In genomic region chr20:11091496-11091895, GRCh38 we compare ENCODE assay signal across 19 cellular contexts.
DNase-seq lines count a peak whose midpoint lies in the region; ATAC-seq and TF ChIP-seq lines count a peak whose summit lies in the region.
"Had no signal": no experiment of that assay in that cellular context is flagged by ENCODE, and none has a peak within 500 bp of the region (broad histone marks: within the 10 kb centered on the region; RNA-seq: fewer than 3 reads in every experiment).

No MANE protein-coding gene starts in this region.

- H3K4ac ChIP-seq in mesendoderm (ENCODE audit: low read depth, low read length): no peak overlapping the region

- H2BK15ac ChIP-seq in mesendoderm (replicated peaks; ENCODE audit: low read depth): peak overlapping the region; percentile 36

- no peak overlapping the region for H3K56ac ChIP-seq in mesendoderm (ENCODE audit: low read length)

- no peak overlapping the region for H3K4me3 ChIP-seq in mammary epithelial cell (replicated peaks in 1 of 3; ENCODE audit: insufficient read depth in 1 of 3, low read depth in 2 of 3, low read length in 3 of 3)
- H3K4me3 ChIP-seq in breast epithelium: no peak overlapping the region
- no peak overlapping the region for H3K4me3 ChIP-seq in fibroblast of pulmonary artery (replicated peaks; ENCODE audit: low read depth, low read length)
- no peak overlapping the region for H3K4me3 ChIP-seq in mesendoderm (ENCODE audit: low read length)
- H3K4me3 ChIP-seq in left ventricle myocardium inferior: no peak overlapping the region
- H3K4me3 ChIP-seq in upper lobe of right lung: no peak overlapping the region
- H3K4me3 ChIP-seq: GM23248, HAP-1, K562 had no signal

- TF ChIP-seq CTCF in mammary epithelial cell (conservative IDR thresholded peaks at IDR 0.05 in 1 of 2, IDR thresholded peaks at IDR 0.05 in 1 of 2; ENCODE audit: extremely low read depth in 1 of 2, insufficient read depth in 1 of 2, low read depth in 1 of 2, low read length in 2 of 2) (no peak), breast epithelium (IDR thresholded peaks at IDR 0.05) (no peak), fibroblast of pulmonary artery (IDR thresholded peaks at IDR 0.05; ENCODE audit: low read length, missing control alignments) (no peak), left ventricle myocardium inferior (IDR thresholded peaks at IDR 0.05; ENCODE audit: borderline replicate concordance) (no peak), upper lobe of right lung (IDR thresholded peaks at IDR 0.05) (no peak)

- dilution Hi-C loops in mammary epithelial cell (cut with HindIII; ENCODE audit: low sequenced_read_pairs): no loop called here

- H3K36me3 ChIP-seq in mammary epithelial cell (ENCODE audit: insufficient read depth, low read length) (no peaks in the 10 kb centered on the region), breast epithelium (no peaks in the 10 kb centered on the region), mesendoderm (ENCODE audit: control insufficient read depth, insufficient read depth, low read length) (no peaks in the 10 kb centered on the region), left ventricle myocardium inferior (no peaks in the 10 kb centered on the region), upper lobe of right lung (no peaks in the 10 kb centered on the region)
- H3K36me3 ChIP-seq: BE2C, HAP-1 had no signal

- H3K9me3 ChIP-seq in mammary epithelial cell (replicated peaks; ENCODE audit: insufficient read depth, low read length) (no peaks in the 10 kb centered on the region), breast epithelium (no peaks in the 10 kb centered on the region), left ventricle myocardium inferior (replicated peaks) (no peaks in the 10 kb centered on the region), upper lobe of right lung (no peaks in the 10 kb centered on the region)
- H3K9me3 ChIP-seq: BE2C, HAP-1 had no signal

- H3K18ac ChIP-seq in mesendoderm (ENCODE audit: low read length): no peak overlapping the region

- H4K8ac ChIP-seq in mesendoderm (ENCODE audit: low read depth, low read length): no peak overlapping the region

- H3K9ac ChIP-seq in mammary epithelial cell (ENCODE audit: insufficient read depth, low read length) (no peak overlapping the region), mesendoderm (ENCODE audit: low read length) (no peak overlapping the region)
- H3K9ac ChIP-seq: GM23248 had no signal

- H3K4me2 ChIP-seq in mammary epithelial cell (ENCODE audit: insufficient read depth, low read depth, low read length): no peak overlapping the region
- no peak overlapping the region for H3K4me2 ChIP-seq in mesendoderm (ENCODE audit: low read length)

- H3K4me1 ChIP-seq in mammary epithelial cell (ENCODE audit: insufficient read depth, low read length): peaks cover 4% of the 10 kb centered on the region
- no peaks in the 10 kb centered on the region for H3K4me1 ChIP-seq in breast epithelium
- H3K4me1 ChIP-seq in mesendoderm (ENCODE audit: control insufficient read depth, low read depth, low read length): no peaks in the 10 kb centered on the region
- H3K4me1 ChIP-seq in left ventricle myocardium inferior: no peaks in the 10 kb centered on the region
- H3K4me1 ChIP-seq in upper lobe of right lung: no peaks in the 10 kb centered on the region
- H3K4me1 ChIP-seq: BE2C, HAP-1 had no signal

- 100% methylated on average over 1 of the region's 1 CpG for WGBS in mammary epithelial cell (ENCODE audit: low coverage, missing lambda C conversion rate)
- WGBS in mesendoderm (ENCODE audit: extremely low coverage, insufficient coverage, low lambda C conversion rate): no CpG with 5 or more reads among the region's 1 CpG

- no peak overlapping the region for H2BK120ac ChIP-seq in mesendoderm (ENCODE audit: low read depth, low read length)

- intact Hi-C loops in mammary epithelial cell (cut with micrococcal nuclease): no loop called here
- intact Hi-C loops in breast epithelium (cut with DNase I; ENCODE audit: low total_unique reads): no loop called here
- intact Hi-C loops in left ventricle myocardium inferior (cut with micrococcal nuclease): no loop called here
- intact Hi-C loops in upper lobe of right lung (cut with DNase I): no loop called here

- H3K79me2 ChIP-seq in mammary epithelial cell (ENCODE audit: insufficient read depth, low read length) (no peaks in the 10 kb centered on the region), mesendoderm (ENCODE audit: control insufficient read depth, insufficient read depth, low read length) (no peaks in the 10 kb centered on the region)

- no peak overlapping the region for H3K23ac ChIP-seq in mesendoderm (ENCODE audit: low read length)

- H3K27me3 ChIP-seq in mammary epithelial cell (ENCODE audit: insufficient read depth, low read length) (no peaks in the 10 kb centered on the region), breast epithelium (no peaks in the 10 kb centered on the region), mesendoderm (ENCODE audit: insufficient read depth, low read length, poor library complexity) (no peaks in the 10 kb centered on the region), left ventricle myocardium inferior (ENCODE audit: low read depth) (no peaks in the 10 kb centered on the region), upper lobe of right lung (no peaks in the 10 kb centered on the region)
- H3K27me3 ChIP-seq: BE2C had no signal

- no peak overlapping the region for H2BK5ac ChIP-seq in mesendoderm (ENCODE audit: low read length)

- H3K79me1 ChIP-seq in mesendoderm (ENCODE audit: low read length): no peaks in the 10 kb centered on the region

- no peaks in the 10 kb centered on the region for H4K20me1 ChIP-seq in mammary epithelial cell (ENCODE audit: insufficient read depth, low read length)

- no peak for TF ChIP-seq POLR2A in breast epithelium (IDR thresholded peaks at IDR 0.05)

- no peak overlapping the region for H3K27ac ChIP-seq in mammary epithelial cell (ENCODE audit: insufficient read depth, low read depth, low read length)
- H3K27ac ChIP-seq in breast epithelium: no peak overlapping the region
- H3K27ac ChIP-seq in mesendoderm (ENCODE audit: low read depth, low read length): no peak overlapping the region
- no peak overlapping the region for H3K27ac ChIP-seq in left ventricle myocardium inferior (replicated peaks)
- H3K27ac ChIP-seq in upper lobe of right lung: no peak overlapping the region
- H3K27ac ChIP-seq: 22Rv1, GM23248 had no signal

- CTCF ChIA-PET in mammary epithelial cell (lab: Charles Lee; ENCODE audit: low non-redundant PET): no interaction called here

- in situ Hi-C loops in mammary epithelial cell (cut with MboI; ENCODE audit: low sequenced_read_pairs in 2 of 2): no loop called here

- H2AK5ac ChIP-seq in mesendoderm (ENCODE audit: low read length): no peak overlapping the region

- H2AFZ ChIP-seq in mammary epithelial cell (ENCODE audit: low read depth, low read length): no peak overlapping the region
- H2AFZ ChIP-seq: GM23248 had no signal

- no peak for ATAC-seq in GM21528 (IDR thresholded peaks at IDR 0.05; ENCODE audit: low FRiP score, unreplicated experiment)
- ATAC-seq in upper lobe of right lung: no peak
- ATAC-seq: K562 had no signal

- DNase-seq in mammary epithelial cell: peak; percentile 34
- no peak for DNase-seq in breast epithelium (ENCODE audit: low spot score in 2 of 2)
- peak; percentile 8 for DNase-seq in fibroblast of pulmonary artery (ENCODE audit: low read depth)
- DNase-seq in mesendoderm: no peak
- DNase-seq in left ventricle myocardium inferior: no peak
- no peak for DNase-seq in upper lobe of right lung
- DNase-seq in SK-N-DZ (ENCODE audit: low spot score): no peak
- DNase-seq: BE2C; CD4-positive, CD25-positive, alpha-beta regulatory T cell; DMS 273 treated with DMSO at 0.1 percent for 48 hours; DND-41; GM23248; NCI-H2107; OCI-M1; SHP77 had no signal

- BruUV-seq in mammary epithelial cell (replicated peaks; lab: Mats Ljungman, UMichigan): no TSS peak

- no peak overlapping the region for H4K5ac ChIP-seq in mesendoderm (ENCODE audit: low read length)

Comparison
In these comparisons a context has a peak if more than half of its experiments do, and no peak if none do; other contexts are left out.
1. DNase-seq: peak in mammary epithelial cell (single experiment) and fibroblast of pulmonary artery (single experiment); none in breast epithelium (0 of 2), mesendoderm (single experiment), left ventricle myocardium inferior (single experiment), upper lobe of right lung (single experiment) and SK-N-DZ (single experiment).